23 cellular contexts compared by ENCODE assay signal in genomic region chr11:71472941-71473792, GRCh38. TPM values are rescaled to one million over a fixed set of nuclear protein-coding genes. Genes with fewer than 3 reads are reported as not detected.
DNase-seq lines count a peak whose midpoint lies in the region; ATAC-seq, FAIRE-seq and TF ChIP-seq lines count a peak whose summit lies in the region.
"Had no signal": no experiment of that assay in that cellular context is flagged by ENCODE, and none has a peak within 500 bp of the region (broad histone marks: within the 10 kb centered on the region; RNA-seq: fewer than 3 reads in every experiment).

No MANE protein-coding gene starts in this region.

- H3K36me3 ChIP-seq in heart left ventricle (peaks cover 0 to 71% (median 61%) of the 10 kb centered on the region in 9 donors), kidney (ENCODE audit: control insufficient read depth in 1 of 2, insufficient read depth in 2 of 2, low read length in 2 of 2) (peaks cover 25 to 38% of the 10 kb centered on the region in 2 donors), sigmoid colon (peaks cover 4 to 65% (median 49%) of the 10 kb centered on the region in 4 donors), small intestine (ENCODE audit: control insufficient read depth in 2 of 2, insufficient read depth in 2 of 2, low read length in 2 of 2) (peaks cover 14 to 36% of the 10 kb centered on the region in 2 donors)

- H3K27ac ChIP-seq in heart left ventricle: no peak overlapping the region
- H3K27ac ChIP-seq in kidney (ENCODE audit: low read depth in 2 of 2, low read length in 2 of 2): no peak overlapping the region
- no peak overlapping the region for H3K27ac ChIP-seq in sigmoid colon
- no peak overlapping the region for H3K27ac ChIP-seq in small intestine (ENCODE audit: low read depth in 1 of 2, low read length in 1 of 2)
- H3K27ac ChIP-seq: C4-2B had no signal

- no peaks in the 10 kb centered on the region for H3K9me3 ChIP-seq in heart left ventricle
- H3K9me3 ChIP-seq in kidney (ENCODE audit: control insufficient read depth in 1 of 2, low read length in 2 of 2): no peaks in the 10 kb centered on the region
- H3K9me3 ChIP-seq in sigmoid colon: no peaks in the 10 kb centered on the region
- no peaks in the 10 kb centered on the region for H3K9me3 ChIP-seq in small intestine (ENCODE audit: control insufficient read depth, low read depth)
- H3K9me3 ChIP-seq: HAP-1 had no signal

- peaks cover 74 to 93% of the 10 kb centered on the region in 2 donors for H3K36me3 Mint-ChIP-seq in CD14-positive monocyte

- H3K27me3 ChIP-seq in heart left ventricle (no peaks in the 10 kb centered on the region), sigmoid colon (no peaks in the 10 kb centered on the region), small intestine (ENCODE audit: control insufficient read depth in 2 of 2, insufficient read depth in 2 of 2, low read length in 2 of 2) (no peaks in the 10 kb centered on the region)

- no peak for TF ChIP-seq POLR2A in heart left ventricle (IDR thresholded peaks at IDR 0.05)
- no peak for TF ChIP-seq POLR2A in sigmoid colon (IDR thresholded peaks at IDR 0.05)

- WGBS in heart left ventricle, 4 donors: 93 to 97% (median 94%) methylated on average over 18 to 33 of the region's 33 CpGs
- 94 to 95% methylated on average over 33 of the region's 33 CpGs for WGBS in sigmoid colon, 2 donors
- WGBS in small intestine, 3 donors: 94 to 98% (median 96%) methylated on average over 32 to 33 of the region's 33 CpGs

- H3K27ac Mint-ChIP-seq in CD14-positive monocyte: peak overlapping the region in 2 of 7 donors; percentile 32 to 45
- H3K27ac Mint-ChIP-seq: CD8-positive, alpha-beta T cell had no signal

- no peak overlapping the region for H3K4me3 Mint-ChIP-seq in CD14-positive monocyte
- H3K4me3 Mint-ChIP-seq: CD8-positive, alpha-beta T cell had no signal

- H3K4me3 ChIP-seq in heart left ventricle (no peak overlapping the region), kidney (ENCODE audit: low read length in 2 of 2) (no peak overlapping the region), sigmoid colon (no peak overlapping the region), small intestine (ENCODE audit: low read depth in 1 of 2, low read length in 2 of 2) (no peak overlapping the region)
- H3K4me3 ChIP-seq: HAP-1 had no signal

- H3K4me1 Mint-ChIP-seq in CD14-positive monocyte: no peaks in the 10 kb centered on the region

- H3K9ac ChIP-seq in kidney (ENCODE audit: low read length in 2 of 2): no peak overlapping the region

- FAIRE-seq in kidney (lab: Jason Lieb, UNC) (no peak), small intestine (lab: Jason Lieb, UNC) (no peak)
- FAIRE-seq: D721Med, G401.6, GM12891, GM19239, H1 had no signal

- intact Hi-C loops in cardiac septum (cut with DNase I): no loop called here
- intact Hi-C loops in heart left ventricle (cut with DNase I): no loop called here
- intact Hi-C loops in CD14-positive monocyte (cut with micrococcal nuclease): no loop called here
- intact Hi-C loops in kidney (cut with DNase I): no loop called here
- intact Hi-C loops in sigmoid colon (cut with DNase I): no loop called here

- TF ChIP-seq EP300 in sigmoid colon (IDR thresholded peaks at IDR 0.05): no peak

- H3K4me1 ChIP-seq in heart left ventricle (no peaks in the 10 kb centered on the region), kidney (ENCODE audit: control insufficient read depth in 1 of 2, insufficient read depth in 1 of 2, low read depth in 1 of 2, low read length in 2 of 2) (no peaks in the 10 kb centered on the region), sigmoid colon (no peaks in the 10 kb centered on the region), small intestine (ENCODE audit: control insufficient read depth in 2 of 2, insufficient read depth in 1 of 2, low read depth in 1 of 2, low read length in 1 of 2) (no peaks in the 10 kb centered on the region)
- H3K4me1 ChIP-seq: HAP-1 had no signal

- peaks cover 0 to 7% (median 0%) of the 10 kb centered on the region in 7 donors for H3K9me3 Mint-ChIP-seq in CD14-positive monocyte
- H3K9me3 Mint-ChIP-seq: CD8-positive, alpha-beta T cell had no signal

- peak; percentile 53 for DNase-seq in cardiac septum (ENCODE audit: low spot score)
- no peak for DNase-seq in heart left ventricle
- peak; percentile 39 for DNase-seq in CD14-positive monocyte (ENCODE audit: low spot score)
- peak; percentile 54 for DNase-seq in kidney
- peak; percentile 50 for DNase-seq in sigmoid colon
- no peak for DNase-seq in activated gamma-delta T cell (lab: John Stamatoyannopoulos, UW)
- DNase-seq in NCI-H748 treated with DMSO at 0.1 percent for 48 hours (lab: John Stamatoyannopoulos, UW): no peak
- no peak for DNase-seq in small intestine
- DNase-seq: ACHN, COR-L47, DMS153, DMS79 treated with DMSO at 0.1 percent for 48 hours, EL had no signal

- TF ChIP-seq CTCF in heart left ventricle (IDR thresholded peaks at IDR 0.05) (no peak), CD14-positive monocyte (IDR thresholded peaks at IDR 0.05) (no peak), kidney (IDR thresholded peaks at IDR 0.05; ENCODE audit: borderline replicate concordance, extremely low read depth, insufficient read depth) (no peak), sigmoid colon (IDR thresholded peaks at IDR 0.05) (no peak)

- no peaks in the 10 kb centered on the region for H3K27me3 Mint-ChIP-seq in CD14-positive monocyte (ENCODE audit: low read depth in 3 of 3)

- ATAC-seq in heart left ventricle: no peak
- ATAC-seq: CD8-positive, alpha-beta T cell had no signal

RNA-seq across cellular contexts. Expression of gene NADSYN1, which starts 20.2 kb away (rescaled TPM):
- total RNA-seq in cardiac septum (22.0 TPM), heart left ventricle (10 to 100 TPM; 11.4 to 41.9 (median 18.0) TPM), kidney (72.9 TPM), sigmoid colon (10 to 100 TPM; 24.6 to 72.0 (median 38.3) TPM)
- polyA plus RNA-seq in heart left ventricle (10 to 100 TPM; 19.4 to 23.4 TPM), CD14-positive monocyte (10 to 100 TPM; 44.1 to 44.8 TPM), kidney (ENCODE audit: insufficient read depth, low read depth, low replicate concordance) (34.9 TPM), sigmoid colon (100 to 1,000 TPM in 1 of 3 donors, 10 to 100 TPM in 2; 31.8 to 136 (median 42.5) TPM), small intestine (100 to 1,000 TPM in 2 of 3 donors, 10 to 100 TPM in 1; 85.7 to 210 (median 108) TPM)

RNA-seq across cellular contexts. Expression of gene DHCR7, which starts 25.0 kb away (rescaled TPM):
- total RNA-seq in cardiac septum (31.2 TPM), heart left ventricle (10 to 100 TPM; 19.8 to 44.5 (median 30.8) TPM), kidney (17.8 TPM), sigmoid colon (1 to 10 TPM; 4.1 to 7.5 (median 5.3) TPM)
- polyA plus RNA-seq in heart left ventricle (10 to 100 TPM; 12.6 to 22.2 TPM), CD14-positive monocyte (1 to 10 TPM; 2.2 to 3.9 TPM), kidney (ENCODE audit: insufficient read depth, low read depth, low replicate concordance) (35.2 TPM), sigmoid colon (10 to 100 TPM in 1 of 3 donors, 1 to 10 TPM in 2; 2.4 to 54.2 (median 8.8) TPM), small intestine (10 to 100 TPM; 11.6 to 50.5 (median 13.2) TPM)

RNA-seq across cellular contexts. Expression of gene KRTAP5-7, which starts 53.9 kb away (rescaled TPM):
- total RNA-seq in cardiac septum: not detected
- total RNA-seq in heart left ventricle: not detected
- polyA plus RNA-seq in heart left ventricle: not detected
- polyA plus RNA-seq in CD14-positive monocyte: not detected
- total RNA-seq in kidney: 0.22 TPM
- polyA plus RNA-seq in kidney (ENCODE audit: insufficient read depth, low read depth, low replicate concordance): not detected
- under 1 TPM in 1 of 4 donors, not detected in 3; 0.49 TPM for total RNA-seq in sigmoid colon
- polyA plus RNA-seq in sigmoid colon: under 1 TPM in 1 of 3 donors, not detected in 2; 0.32 TPM
- polyA plus RNA-seq in small intestine: under 1 TPM in 1 of 3 donors, not detected in 2; 0.07 TPM
- total RNA-seq: A172; CD8-positive, alpha-beta T cell; H1; HT-29 had no signal
- polyA plus RNA-seq: H1 had no signal

Comparison
In these comparisons a context has a peak if more than half of its experiments do, and no peak if none do; other contexts are left out.
1. DNase-seq: peak in cardiac septum (single experiment), CD14-positive monocyte (single experiment), kidney (single experiment) and sigmoid colon (single experiment); none in heart left ventricle (0 of 5), activated gamma-delta T cell (single experiment), NCI-H748 treated with DMSO at 0.1 percent for 48 hours (single experiment) and small intestine (single experiment).